ENCODE assay signal across 8 cellular contexts in the genomic region with DNA sequence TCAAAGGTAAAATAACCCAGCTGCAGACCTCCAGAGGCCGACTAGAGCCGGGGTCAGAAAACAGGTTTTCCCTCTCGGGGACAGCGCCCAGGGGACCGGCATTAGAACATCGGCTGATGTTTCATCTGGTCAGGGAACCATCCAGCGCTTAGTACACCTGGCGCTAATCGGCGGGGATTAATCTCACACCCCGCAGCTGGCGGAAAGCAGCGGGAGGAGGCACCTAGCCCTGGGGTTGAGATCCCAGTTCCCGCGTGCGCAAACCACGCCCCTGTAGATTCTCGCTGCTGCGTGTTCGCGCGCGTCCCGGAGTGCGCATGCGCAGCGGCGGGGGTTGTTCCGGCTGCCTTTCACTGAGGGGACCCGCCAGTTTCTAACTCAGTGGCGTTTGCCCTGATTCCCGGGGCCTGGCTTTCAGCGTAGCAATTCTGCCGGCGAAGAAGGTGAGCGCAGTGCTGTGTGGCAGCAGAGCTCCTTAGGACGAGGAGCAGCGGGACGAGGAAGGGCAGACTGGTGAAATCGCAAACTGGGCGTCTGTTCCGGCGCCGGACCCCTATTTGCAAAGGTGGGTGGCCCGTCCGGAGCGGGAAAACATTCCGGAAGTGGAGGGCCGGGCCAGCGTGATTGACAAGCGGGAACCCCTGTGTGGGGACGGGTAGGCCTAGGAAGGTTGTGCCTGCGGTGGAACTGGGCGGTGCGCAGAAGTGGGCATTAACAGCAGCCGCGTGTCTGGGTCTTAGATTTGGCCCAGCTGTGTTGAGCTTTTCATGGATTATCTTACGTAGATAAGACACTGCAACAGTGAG. TPM values are rescaled to one million over a fixed set of nuclear protein-coding genes. Genes with fewer than 3 reads are reported as not detected.
DNase-seq lines count a peak whose midpoint lies in the region; ATAC-seq and TF ChIP-seq lines count a peak whose summit lies in the region.
"Not testable (repeated sequence)": the region's sequence is repeated elsewhere in the genome, so short reads cannot be mapped to it uniquely, and the experiment has no call there.

A gene (plus strand): TSS at position 334 of the 806 bp plus-strand sequence. CDS start 4,534 bp downstream, outside the sequence.

- DNase-seq in NCI-H1417 treated with DMSO at 0.1 percent for 48 hours (lab: John Stamatoyannopoulos, UW): peak; percentile 89
- peak; percentile 91 to 95 for DNase-seq in SW 1271 (lab: John Stamatoyannopoulos, UW)
- peak; percentile 85 for DNase-seq in activated naive CD8-positive, alpha-beta T cell treated with anti-CD3 and anti-CD28 coated beads, Interleukin-2, amount 50 U/mL, for 16 hours (ENCODE audit: low read depth, low spot score)
- peak; percentile 94 for DNase-seq in cardiac septum (ENCODE audit: low spot score)
- DNase-seq in posterior cingulate gyrus: peak; percentile 82 to 98 (median 90)
- peak; percentile 96 for DNase-seq in type B pancreatic cell (ENCODE audit: extremely low spot score, unreplicated experiment)

- peaks cover 18% of the 10 kb centered on the region for H3K36me3 Mint-ChIP-seq in type B pancreatic cell

- not testable (repeated sequence) for H3K9me3 Mint-ChIP-seq in type B pancreatic cell

- peaks cover 11% of the 10 kb centered on the region for H3K4me1 Mint-ChIP-seq in type B pancreatic cell (ENCODE audit: unreplicated experiment)

- peak within 1 kb of the TSS; percentile 72 for H3K4me3 ChIP-seq in GM12875 (ENCODE audit: low read depth, low read length)

- peak within 1 kb of the TSS; percentile 99 for H3K27ac Mint-ChIP-seq in type B pancreatic cell

- intact Hi-C loops in cardiac septum (cut with DNase I): loop anchor here (5.0 kb wide), 1 partner anchor 221 kb away; no protein-coding TSS in a partner anchor
- intact Hi-C loops in posterior cingulate gyrus (cut with DNase I): not testable (repeated sequence)

- ATAC-seq in HG02763 (IDR thresholded peaks at IDR 0.05; ENCODE audit: unreplicated experiment): peak; percentile 97

- TF ChIP-seq CTCF in GM12875 (IDR thresholded peaks at IDR 0.05; ENCODE audit: borderline replicate concordance, insufficient read depth, low read depth, low read length); type B pancreatic cell (conservative IDR thresholded peaks at IDR 0.05): not testable (repeated sequence)

- peak within 1 kb of the TSS; percentile 95 for H3K4me3 Mint-ChIP-seq in type B pancreatic cell

- not testable (repeated sequence) for H3K27me3 Mint-ChIP-seq in type B pancreatic cell

RNA-seq across cellular contexts. Expression of the gene that starts here (rescaled TPM):
- total RNA-seq in cardiac septum (3.4 TPM), type B pancreatic cell (ENCODE audit: low replicate concordance) (125 and 144 TPM in 2 replicates)

Comparison
In these comparisons a context has a peak if more than half of its experiments do, and no peak if none do; other contexts are left out.
1. Peak in every context shown above with its lines: DNase-seq, ATAC-seq and H3K4me3 ChIP-seq.
2. RNA of the gene that starts here (total RNA-seq): 125 to 144 TPM in type B pancreatic cell; 3.4 TPM in cardiac septum (single experiment); every median in the first group is over 10 times any median in the second.